14 cellular contexts compared by ENCODE assay signal in the genomic region with DNA sequence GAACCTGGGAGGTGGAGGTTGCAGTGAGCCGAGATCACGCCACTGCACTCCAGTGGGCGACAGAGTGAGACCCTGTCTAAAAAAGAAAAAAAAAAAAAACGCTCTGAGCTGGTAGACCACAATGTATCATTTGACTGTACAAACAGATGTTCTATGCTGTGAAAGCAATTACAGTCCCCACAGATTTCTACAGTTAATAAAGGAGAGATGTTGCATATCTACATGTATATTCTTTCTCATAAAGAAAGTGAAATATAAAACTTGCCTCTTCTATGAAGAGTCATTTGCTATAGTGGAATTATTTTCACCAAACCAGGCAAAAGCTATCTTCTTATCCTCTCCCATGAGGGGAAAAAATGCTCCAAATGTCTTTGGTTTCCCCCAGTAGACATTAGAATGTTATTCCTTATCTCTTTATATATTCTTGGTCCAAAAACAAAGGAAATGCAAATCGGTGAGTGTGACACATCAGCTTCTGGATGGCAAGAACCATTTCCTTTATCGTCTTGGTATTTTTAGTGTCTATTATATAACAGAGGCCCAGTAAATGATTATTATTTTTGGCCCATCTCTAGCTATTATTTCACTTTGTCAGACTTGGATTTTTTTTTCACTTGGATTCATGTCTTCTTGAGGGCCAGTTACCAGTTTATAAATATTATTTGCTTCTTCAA.
A peak's percentile ranks its signal among the peaks of the same experiment; 100 is the strongest.
DNase-seq lines count a peak whose midpoint lies in the region; ATAC-seq lines count a peak whose summit lies in the region.
"Had no signal": no experiment of that assay in that cellular context is flagged by ENCODE, and none has a peak within 500 bp of the region (broad histone marks: within the 10 kb centered on the region; RNA-seq: fewer than 3 reads in every experiment).

No MANE protein-coding gene starts in this region.

- peak overlapping the region; percentile 65 for H3K27ac Mint-ChIP-seq in activated T-cell treated with anti-CD3 and anti-CD28 coated beads, Interleukin-2, amount 50 U/mL, for 72 hours
- H3K27ac Mint-ChIP-seq in T-helper 2 cell treated with Interferon-gamma antibody and Interleukin-4, amounts not matched to agents 5 μg/mL and 100 μg/mL, for 36 hours: no peak overlapping the region
- no peak overlapping the region for H3K27ac Mint-ChIP-seq in activated CD4-positive, alpha-beta T cell treated with anti-CD3 and anti-CD28 coated beads, Interleukin-2, amount 10 ng/mL, durations not matched to agents 7 days and 5 days
- H3K27ac Mint-ChIP-seq: activated CD4-positive, alpha-beta T cell treated with anti-CD3 and anti-CD28 coated beads for 36 hours had no signal

- CTCF ChIA-PET in activated CD4-positive, alpha-beta T cell treated with anti-CD3 and anti-CD28 coated beads, Interleukin-2, amount 10 ng/mL, durations not matched to agents 7 days and 5 days (lab: Charles Lee): interaction anchor here (0.6 kb wide), 1 partner anchor 33 kb away, joined by 4 read pairs; no protein-coding TSS in a partner anchor

- H3K27me3 Mint-ChIP-seq in activated T-cell treated with anti-CD3 and anti-CD28 coated beads, Interleukin-2, amount 50 U/mL, for 72 hours (ENCODE audit: low read depth): no peaks in the 10 kb centered on the region
- no peaks in the 10 kb centered on the region for H3K27me3 Mint-ChIP-seq in T-helper 2 cell treated with Interferon-gamma antibody and Interleukin-4, amounts not matched to agents 5 μg/mL and 100 μg/mL, for 36 hours (ENCODE audit: low read depth)
- no peaks in the 10 kb centered on the region for H3K27me3 Mint-ChIP-seq in activated CD4-positive, alpha-beta T cell treated with anti-CD3 and anti-CD28 coated beads, Interleukin-2, amount 10 ng/mL, durations not matched to agents 7 days and 5 days
- H3K27me3 Mint-ChIP-seq: activated CD4-positive, alpha-beta T cell treated with anti-CD3 and anti-CD28 coated beads for 36 hours had no signal

- no peaks in the 10 kb centered on the region for H3K9me3 Mint-ChIP-seq in activated T-cell treated with anti-CD3 and anti-CD28 coated beads, Interleukin-2, amount 50 U/mL, for 72 hours
- no peaks in the 10 kb centered on the region for H3K9me3 Mint-ChIP-seq in T-helper 2 cell treated with Interferon-gamma antibody and Interleukin-4, amounts not matched to agents 5 μg/mL and 100 μg/mL, for 36 hours
- H3K9me3 Mint-ChIP-seq in activated CD4-positive, alpha-beta T cell treated with anti-CD3 and anti-CD28 coated beads, Interleukin-2, amount 10 ng/mL, durations not matched to agents 7 days and 5 days: no peaks in the 10 kb centered on the region

- H3K4me3 Mint-ChIP-seq in activated T-cell treated with anti-CD3 and anti-CD28 coated beads, Interleukin-2, amount 50 U/mL, for 72 hours: no peak overlapping the region
- H3K4me3 Mint-ChIP-seq in T-helper 2 cell treated with Interferon-gamma antibody and Interleukin-4, amounts not matched to agents 5 μg/mL and 100 μg/mL, for 36 hours: no peak overlapping the region
- H3K4me3 Mint-ChIP-seq in activated CD4-positive, alpha-beta T cell treated with anti-CD3 and anti-CD28 coated beads, Interleukin-2, amount 10 ng/mL, durations not matched to agents 7 days and 5 days: no peak overlapping the region
- H3K4me3 Mint-ChIP-seq: activated CD4-positive, alpha-beta T cell treated with anti-CD3 and anti-CD28 coated beads for 36 hours had no signal

- ATAC-seq in activated T-cell treated with anti-CD3 and anti-CD28 coated beads, Interleukin-2, amount 50 U/mL, for 72 hours (replicated peaks in 1 of 2): no peak
- ATAC-seq in HG02642 (IDR thresholded peaks at IDR 0.05; ENCODE audit: poor library complexity, unreplicated experiment) (peak; percentile 68), HG03558 (IDR thresholded peaks at IDR 0.05; ENCODE audit: extremely low read depth, unreplicated experiment) (peak; percentile 49)
- ATAC-seq: A549; activated CD4-positive, alpha-beta T cell treated with anti-CD3 and anti-CD28 coated beads for 36 hours; left colon had no signal

- POLR2A ChIA-PET in activated CD4-positive, alpha-beta T cell treated with anti-CD3 and anti-CD28 coated beads, Interleukin-2, amount 10 ng/mL, durations not matched to agents 7 days and 5 days (lab: Charles Lee): no interaction called here

- no peak for DNase-seq in activated T-cell treated with anti-CD3 and anti-CD28 coated beads, Interleukin-2, amount 50 U/mL, for 72 hours
- DNase-seq in activated T-cell treated with anti-CD3 and anti-CD28 coated beads, Interleukin-2, amount 50 U/mL, for 1 hour: no peak
- DNase-seq in superior temporal gyrus (ENCODE audit: extremely low spot score): peak; percentile 13
- no peak for DNase-seq in NCI-H1105 (lab: John Stamatoyannopoulos, UW)
- DNase-seq in T-helper 2 cell treated with Interferon-gamma antibody and Interleukin-4, amounts not matched to agents 5 μg/mL and 100 μg/mL, for 36 hours (ENCODE audit: low spot score): no peak
- DNase-seq in activated CD4-positive, alpha-beta T cell treated with anti-CD3 and anti-CD28 coated beads, Interleukin-2, amount 10 ng/mL, durations not matched to agents 7 days and 5 days: no peak
- DNase-seq: activated CD4-positive, alpha-beta T cell treated with anti-CD3 and anti-CD28 coated beads for 36 hours; GF-D8; left colon; NCI-H187 treated with DMSO at 0.1 percent for 48 hours; ovary had no signal

- no peaks in the 10 kb centered on the region for H3K4me1 Mint-ChIP-seq in activated T-cell treated with anti-CD3 and anti-CD28 coated beads, Interleukin-2, amount 50 U/mL, for 72 hours (ENCODE audit: low read depth)
- peaks cover 7% of the 10 kb centered on the region for H3K4me1 Mint-ChIP-seq in T-helper 2 cell treated with Interferon-gamma antibody and Interleukin-4, amounts not matched to agents 5 μg/mL and 100 μg/mL, for 36 hours (ENCODE audit: low read depth)
- peaks cover 9% of the 10 kb centered on the region for H3K4me1 Mint-ChIP-seq in activated CD4-positive, alpha-beta T cell treated with anti-CD3 and anti-CD28 coated beads, Interleukin-2, amount 10 ng/mL, durations not matched to agents 7 days and 5 days

- peaks cover 0 to 2% of the 10 kb centered on the region in 2 donors for H3K36me3 Mint-ChIP-seq in activated T-cell treated with anti-CD3 and anti-CD28 coated beads, Interleukin-2, amount 50 U/mL, for 72 hours (ENCODE audit: insufficient read depth in 2 of 2)
- H3K36me3 Mint-ChIP-seq in T-helper 2 cell treated with Interferon-gamma antibody and Interleukin-4, amounts not matched to agents 5 μg/mL and 100 μg/mL, for 36 hours (ENCODE audit: low read depth): peaks cover 9% of the 10 kb centered on the region
- peaks cover 8% of the 10 kb centered on the region for H3K36me3 Mint-ChIP-seq in activated CD4-positive, alpha-beta T cell treated with anti-CD3 and anti-CD28 coated beads, Interleukin-2, amount 10 ng/mL, durations not matched to agents 7 days and 5 days (ENCODE audit: low read depth)

Comparison
In these comparisons a context has a peak if more than half of its experiments do, and no peak if none do; other contexts are left out.
1. ATAC-seq: peak in HG02642 (single experiment) and HG03558 (single experiment); none in activated T-cell treated with anti-CD3 and anti-CD28 coated beads, Interleukin-2, amount 50 U/mL, for 72 hours (0 of 2).